Comparison of ENCODE assay signal across 19 cellular contexts in the genomic region with DNA sequence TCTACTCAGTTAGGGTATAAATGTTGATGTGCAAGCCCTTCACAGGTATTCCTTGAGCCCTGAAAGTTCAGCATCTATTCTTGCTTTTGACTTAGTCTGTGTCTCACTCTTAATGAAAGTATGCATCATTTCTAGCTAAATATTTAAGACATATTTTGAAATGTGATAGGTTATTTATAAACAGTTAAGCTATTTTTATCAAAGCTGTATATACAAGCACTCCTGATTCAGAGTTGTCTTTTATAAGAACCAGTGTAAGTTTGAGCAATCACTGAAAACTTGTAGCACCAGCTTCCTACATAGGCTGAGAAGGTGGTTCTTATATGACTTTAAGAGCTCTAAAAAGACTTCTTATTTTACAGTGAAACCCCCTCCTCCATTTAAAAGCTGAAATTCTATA.
A peak's percentile ranks its signal among the peaks of the same experiment; 100 is the strongest.
DNase-seq lines count a peak whose midpoint lies in the region; ATAC-seq and TF ChIP-seq lines count a peak whose summit lies in the region.
"Had no signal": no experiment of that assay in that cellular context is flagged by ENCODE, and none has a peak within 500 bp of the region (broad histone marks: within the 10 kb centered on the region; RNA-seq: fewer than 3 reads in every experiment).

No MANE protein-coding gene starts in this region.

- no peak overlapping the region for H3K56ac ChIP-seq in IMR-90 (ENCODE audit: extremely low read depth, insufficient read depth, low read length)

- H3K4ac ChIP-seq in IMR-90 (ENCODE audit: low read depth, low read length): no peak overlapping the region

- H2BK120ac ChIP-seq in IMR-90 (ENCODE audit: low read depth, low read length): no peak overlapping the region

- H3K14ac ChIP-seq in IMR-90 (replicated peaks; ENCODE audit: low read depth, low read length): no peak overlapping the region

- peaks cover 7% of the 10 kb centered on the region for H3K4me1 ChIP-seq in IMR-90 (ENCODE audit: control insufficient read depth, insufficient read depth, low read length)
- H3K4me1 ChIP-seq in effector memory CD4-positive, alpha-beta T cell (ENCODE audit: control insufficient read depth, insufficient read depth, low read length, poor library complexity, severe bottlenecking): no peaks in the 10 kb centered on the region
- H3K4me1 ChIP-seq: Peyer's patch had no signal

- POLR2A ChIA-PET in IMR-90 (lab: Charles Lee; ENCODE audit: unreplicated experiment): no interaction called here

- H2BK5ac ChIP-seq in IMR-90 (ENCODE audit: low read depth, low read length, poor library complexity, severe bottlenecking): peak overlapping the region; percentile 64

- H3K4me2 ChIP-seq in IMR-90 (ENCODE audit: low read depth, low read length): peak overlapping the region; percentile 76

- no peak overlapping the region for H3K27ac ChIP-seq in IMR-90 (ENCODE audit: insufficient read depth, low read length)
- H3K27ac ChIP-seq in effector memory CD4-positive, alpha-beta T cell (ENCODE audit: insufficient read depth, low read length, poor library complexity, severe bottlenecking): no peak overlapping the region
- H3K27ac ChIP-seq: Peyer's patch had no signal

- H3K9me3 ChIP-seq in IMR-90 (ENCODE audit: control insufficient read depth, insufficient read depth, low read length): no peaks in the 10 kb centered on the region
- H3K9me3 ChIP-seq in effector memory CD4-positive, alpha-beta T cell (ENCODE audit: control insufficient read depth, low read length): no peaks in the 10 kb centered on the region
- H3K9me3 ChIP-seq: BE2C, Peyer's patch had no signal

- TF ChIP-seq CTCF in IMR-90 (conservative IDR thresholded peaks at IDR 0.05; ENCODE audit: low read depth, low read length) (no peak), fibroblast of villous mesenchyme (IDR thresholded peaks at IDR 0.05; ENCODE audit: insufficient read depth, low read depth, low read length) (no peak), GM13977 (IDR thresholded peaks at IDR 0.05; ENCODE audit: extremely low read depth, insufficient read depth, missing control alignments) (no peak)

- H2BK15ac ChIP-seq in IMR-90 (ENCODE audit: low read depth, low read length): no peak overlapping the region

- H2AFZ ChIP-seq in IMR-90 (replicated peaks; ENCODE audit: low read length, poor library complexity): no peak overlapping the region

- no peak overlapping the region for H3K23ac ChIP-seq in IMR-90 (ENCODE audit: low read depth, low read length)

- H2AK9ac ChIP-seq in IMR-90 (replicated peaks; ENCODE audit: low read depth, low read length, poor library complexity): no peak overlapping the region

- in situ Hi-C loops in IMR-90 (cut with MboI; ENCODE audit: low sequenced_read_pairs) (no loop called here), GM13977 (cut with MboI; ENCODE audit: low pct_unique_long_range_greater_than_20kb, low sequenced_read_pairs, unreplicated experiment) (no loop called here)

- H3K9me1 ChIP-seq in IMR-90 (ENCODE audit: insufficient read depth, low read length): peaks cover 4% of the 10 kb centered on the region; the same call in 1 of the 2 replicates

- CTCF ChIA-PET in IMR-90 (lab: Yijun Ruan, JAX): interaction anchor here (0.8 to 1.5 kb wide), 3 partner anchors 9 to 22 kb away, joined by 3 to 4 read pairs (median 3); no protein-coding TSS in a partner anchor

- ATAC-seq in HG02852 (IDR thresholded peaks at IDR 0.05; ENCODE audit: unreplicated experiment): peak; percentile 35
- peak; percentile 87 for ATAC-seq in IMR-90 (ENCODE audit: low read depth)

- no peak overlapping the region for H4K5ac ChIP-seq in IMR-90 (ENCODE audit: low read depth, low read length)

- intact Hi-C loops in IMR-90 (cut with micrococcal nuclease): no loop called here

- no peaks in the 10 kb centered on the region for H3K36me3 ChIP-seq in IMR-90 (ENCODE audit: control insufficient read depth, insufficient read depth, low read length)
- H3K36me3 ChIP-seq in effector memory CD4-positive, alpha-beta T cell (ENCODE audit: control insufficient read depth, insufficient read depth, low read length): no peaks in the 10 kb centered on the region
- H3K36me3 ChIP-seq: BE2C, Peyer's patch had no signal

- dilution Hi-C loops in IMR-90 (cut with HindIII; ENCODE audit: low sequenced_read_pairs, unreplicated experiment): no loop called here

- H3K79me1 ChIP-seq in IMR-90 (ENCODE audit: low read depth in 1 of 2, low read length in 2 of 2): no peaks in the 10 kb centered on the region

- no peak overlapping the region for H4K8ac ChIP-seq in IMR-90 (ENCODE audit: low read depth in 2 of 2, low read length in 2 of 2)

- no TSS peak for BruUV-seq in IMR-90 (replicated peaks; lab: Mats Ljungman, UMichigan)

- no peaks in the 10 kb centered on the region for H3K27me3 ChIP-seq in IMR-90 (ENCODE audit: control insufficient read depth, insufficient read depth, low read length)
- H3K27me3 ChIP-seq in effector memory CD4-positive, alpha-beta T cell (replicated peaks; ENCODE audit: control insufficient read depth, insufficient read depth, low read length, poor library complexity, severe bottlenecking): no peaks in the 10 kb centered on the region
- H3K27me3 ChIP-seq: BE2C, Peyer's patch had no signal

- no peak for TF ChIP-seq POLR2A in IMR-90 (IDR thresholded peaks at IDR 0.05; ENCODE audit: low read depth, low read length)

- no peak overlapping the region for H3K9ac ChIP-seq in IMR-90 (ENCODE audit: low read depth, low read length)

- H3K4me3 ChIP-seq in IMR-90 (ENCODE audit: insufficient read depth, low read depth, low read length) (no peak overlapping the region), fibroblast of villous mesenchyme (ENCODE audit: low read depth, low read length) (no peak overlapping the region)
- no peak overlapping the region for H3K4me3 ChIP-seq in effector memory CD4-positive, alpha-beta T cell (ENCODE audit: insufficient read depth, low read depth, low read length, poor library complexity, severe bottlenecking)
- H3K4me3 ChIP-seq: Peyer's patch had no signal

- peak; percentile 6 for DNase-seq in EH (ENCODE audit: low read depth)
- DNase-seq in IMR-90: peak; percentile 77
- DNase-seq in fibroblast of villous mesenchyme (ENCODE audit: low read depth): peak; percentile 36
- no peak for DNase-seq in GM13977 (ENCODE audit: low spot score)
- no peak for DNase-seq in NCI-H69 (lab: John Stamatoyannopoulos, UW)
- no peak for DNase-seq in COLO668 (lab: John Stamatoyannopoulos, UW; ENCODE audit: unreplicated experiment)
- DNase-seq in effector memory CD4-positive, alpha-beta T cell: no peak
- DNase-seq: BE2C, DMS153, H7, HFFc6, KG1, MM.1S, NCI-H2029 treated with DMSO at 0.1 percent for 48 hours, NCI-H526 treated with DMSO at 0.1 percent for 48 hours, Peyer's patch, SHP77 treated with DMSO at 0.1 percent for 48 hours, T-helper 1 cell had no signal

- no peak for TF ChIP-seq RAD21 in IMR-90 (IDR thresholded peaks at IDR 0.05; ENCODE audit: low read length)

- no peaks in the 10 kb centered on the region for H4K20me1 ChIP-seq in IMR-90 (ENCODE audit: insufficient read depth, low read length)

- 0 out of 2 replicates have a peak overlapping the region, but pooled peaks have one; percentile 9 for H3K18ac ChIP-seq in IMR-90 (ENCODE audit: low read depth, low read length)

- no peak overlapping the region for H4K91ac ChIP-seq in IMR-90 (ENCODE audit: insufficient read depth, low read depth, low read length)

- H2BK20ac ChIP-seq in IMR-90 (ENCODE audit: low read depth, low read length): no peak overlapping the region

- H2AK5ac ChIP-seq in IMR-90 (ENCODE audit: low read depth, low read length): no peak overlapping the region

TF ChIP-seq in IMR-90, 13 proteins besides CTCF, POLR2A, EP300 and RAD21:
- TF ChIP-seq SMC3 (IDR thresholded peaks at IDR 0.05; ENCODE audit: low read depth, low read length) (no peak), CEBPB (IDR thresholded peaks at IDR 0.05; ENCODE audit: low read depth, low read length) (peak; percentile 74)
TF ChIP-seq in IMR-90: peak in this region for 1.

Comparison
In these comparisons a context has a peak if more than half of its experiments do, and no peak if none do; other contexts are left out.
1. DNase-seq: peak in EH (single experiment), IMR-90 (single experiment) and fibroblast of villous mesenchyme (single experiment); none in GM13977 (single experiment), NCI-H69 (single experiment), COLO668 (single experiment) and effector memory CD4-positive, alpha-beta T cell (0 of 3).